32 cellular contexts compared by ENCODE assay signal in the genomic region with DNA sequence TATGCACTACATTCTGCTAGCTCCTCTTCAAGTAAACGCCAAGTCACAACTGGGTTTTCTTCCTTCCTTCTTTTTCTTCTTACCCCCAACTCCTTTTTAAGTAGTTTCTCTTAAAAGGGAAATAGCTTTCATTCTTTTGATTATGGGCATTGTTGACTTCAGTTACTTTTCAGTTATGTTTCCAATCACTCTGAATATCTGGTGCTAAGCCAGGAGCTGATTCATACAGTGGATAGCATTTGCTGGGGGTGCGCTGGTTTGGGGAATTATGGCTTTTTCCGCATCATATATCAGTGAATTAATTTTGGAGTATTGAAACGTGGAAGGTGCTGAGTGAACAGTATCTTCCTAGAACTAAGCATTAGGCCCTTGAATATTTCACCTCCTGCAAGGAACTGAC. TPM values are rescaled to one million over a fixed set of nuclear protein-coding genes. Genes with fewer than 3 reads are reported as not detected.
DNase-seq lines count a peak whose midpoint lies in the region; ATAC-seq and TF ChIP-seq lines count a peak whose summit lies in the region.
"Had no signal": no experiment of that assay in that cellular context is flagged by ENCODE, and none has a peak within 500 bp of the region (broad histone marks: within the 10 kb centered on the region; RNA-seq: fewer than 3 reads in every experiment).

No MANE protein-coding gene starts in this region.

- TF ChIP-seq CTCF in HL-60 (IDR thresholded peaks at IDR 0.05; ENCODE audit: insufficient read depth, low read length) (no peak), GM10266 (IDR thresholded peaks at IDR 0.05; ENCODE audit: control insufficient read depth, insufficient read depth, low read depth, missing control alignments) (no peak)

- H3K27me3 ChIP-seq in HL-60 (ENCODE audit: insufficient read depth, poor library complexity, severe bottlenecking): no peaks in the 10 kb centered on the region
- H3K27me3 ChIP-seq: heart right ventricle, right lobe of liver, tibial artery had no signal

- no peak overlapping the region for H3K4me3 ChIP-seq in HL-60 (replicated peaks; ENCODE audit: insufficient read depth, low read length)
- H3K4me3 ChIP-seq: heart right ventricle, prostate gland, right lobe of liver, tibial artery had no signal

- H3K9me3 Mint-ChIP-seq in activated naive CD4-positive, alpha-beta T cell treated with anti-CD3 and anti-CD28 coated beads, Interleukin-2, amount 50 U/mL, for 24 hours: no peaks in the 10 kb centered on the region
- no peaks in the 10 kb centered on the region for H3K9me3 Mint-ChIP-seq in central memory CD8-positive, alpha-beta T cell
- H3K9me3 Mint-ChIP-seq in stimulated activated effector memory CD8-positive, alpha-beta T cell treated with anti-CD3 and anti-CD28 coated beads, Interleukin-12 subunit alpha, Interleukin-12 subunit beta, amount 100 ng/mL, for 72 hours: no peaks in the 10 kb centered on the region
- H3K9me3 Mint-ChIP-seq: activated B cell treated with CpG ODN at 0.5 μM for 24 hours; activated naive CD4-positive, alpha-beta T cell treated with anti-CD3 and anti-CD28 coated beads, Interleukin-2, amount 50 U/mL, for 72 hours; naive B cell had no signal

- peaks cover 29% of the 10 kb centered on the region for H3K36me3 Mint-ChIP-seq in activated naive CD4-positive, alpha-beta T cell treated with anti-CD3 and anti-CD28 coated beads, Interleukin-2, amount 50 U/mL, for 24 hours
- H3K36me3 Mint-ChIP-seq in central memory CD8-positive, alpha-beta T cell (ENCODE audit: insufficient read depth): peaks cover 67% of the 10 kb centered on the region
- peaks cover 78% of the 10 kb centered on the region for H3K36me3 Mint-ChIP-seq in stimulated activated effector memory CD8-positive, alpha-beta T cell treated with anti-CD3 and anti-CD28 coated beads, Interleukin-12 subunit alpha, Interleukin-12 subunit beta, amount 100 ng/mL, for 72 hours

- H3K27ac ChIP-seq in HL-60 (replicated peaks): peak overlapping the region; percentile 47
- H3K27ac ChIP-seq: heart right ventricle, prostate gland, right lobe of liver, tibial artery had no signal

- no peak overlapping the region for H3K4me3 Mint-ChIP-seq in activated naive CD4-positive, alpha-beta T cell treated with anti-CD3 and anti-CD28 coated beads, Interleukin-2, amount 50 U/mL, for 24 hours
- no peak overlapping the region for H3K4me3 Mint-ChIP-seq in central memory CD8-positive, alpha-beta T cell
- no peak overlapping the region for H3K4me3 Mint-ChIP-seq in stimulated activated effector memory CD8-positive, alpha-beta T cell treated with anti-CD3 and anti-CD28 coated beads, Interleukin-12 subunit alpha, Interleukin-12 subunit beta, amount 100 ng/mL, for 72 hours
- H3K4me3 Mint-ChIP-seq: activated B cell treated with CpG ODN at 0.5 μM for 24 hours had no signal

- no peaks in the 10 kb centered on the region for H3K27me3 Mint-ChIP-seq in activated naive CD4-positive, alpha-beta T cell treated with anti-CD3 and anti-CD28 coated beads, Interleukin-2, amount 50 U/mL, for 24 hours
- H3K27me3 Mint-ChIP-seq in central memory CD8-positive, alpha-beta T cell: no peaks in the 10 kb centered on the region
- H3K27me3 Mint-ChIP-seq: activated B cell treated with CpG ODN at 0.5 μM for 24 hours, naive B cell had no signal

- ATAC-seq in central memory CD8-positive, alpha-beta T cell (replicated peaks; ENCODE audit: extremely low read depth, poor library complexity, severe bottlenecking): no peak
- no peak for ATAC-seq in stimulated activated effector memory CD8-positive, alpha-beta T cell treated with anti-CD3 and anti-CD28 coated beads, Interleukin-12 subunit alpha, Interleukin-12 subunit beta, amount 100 ng/mL, for 72 hours
- ATAC-seq in esophagus mucosa: no peak
- ATAC-seq: activated naive CD4-positive, alpha-beta T cell treated with anti-CD3 and anti-CD28 coated beads, Interleukin-2, amount 50 U/mL, for 72 hours; heart right ventricle; right lobe of liver had no signal

- no peak for DNase-seq in activated naive CD4-positive, alpha-beta T cell treated with anti-CD3 and anti-CD28 coated beads, Interleukin-2, amount 50 U/mL, for 16 hours
- DNase-seq in HL-60 (ENCODE audit: low read depth in 1 of 2, low spot score in 1 of 2): no peak
- DNase-seq in central memory CD8-positive, alpha-beta T cell (ENCODE audit: low spot score in 2 of 2): no peak
- DNase-seq in stimulated activated effector memory CD8-positive, alpha-beta T cell treated with anti-CD3 and anti-CD28 coated beads, Interleukin-12 subunit alpha, Interleukin-12 subunit beta, amount 100 ng/mL, for 72 hours (ENCODE audit: low spot score in 2 of 2): no peak
- no peak for DNase-seq in NCI-H446 (lab: John Stamatoyannopoulos, UW)
- no peak for DNase-seq in GM10266 (ENCODE audit: extremely low spot score)
- DNase-seq: activated B cell treated with CpG ODN at 0.5 μM for 24 hours; aorta; Caco-2; DMS53; effector CD4-positive, alpha-beta T cell; foreskin melanocyte; heart right ventricle; midbrain; naive B cell; NCI-H1092; NCI-H187; right lobe of liver; SHP77 treated with DMSO at 0.1 percent for 48 hours; stimulated activated CD4-positive, alpha-beta T cell treated with anti-CD3 and anti-CD28 coated beads, Interleukin-4, amount 100 ng/mL, for 24 hours; T1000; tibial artery had no signal

- peak overlapping the region; percentile 66 for H3K27ac Mint-ChIP-seq in activated naive CD4-positive, alpha-beta T cell treated with anti-CD3 and anti-CD28 coated beads, Interleukin-2, amount 50 U/mL, for 24 hours
- H3K27ac Mint-ChIP-seq in central memory CD8-positive, alpha-beta T cell (ENCODE audit: low read depth): peak overlapping the region; percentile 22
- peak overlapping the region; percentile 43 for H3K27ac Mint-ChIP-seq in stimulated activated effector memory CD8-positive, alpha-beta T cell treated with anti-CD3 and anti-CD28 coated beads, Interleukin-12 subunit alpha, Interleukin-12 subunit beta, amount 100 ng/mL, for 72 hours
- H3K27ac Mint-ChIP-seq: activated B cell treated with CpG ODN at 0.5 μM for 24 hours had no signal

- no peaks in the 10 kb centered on the region for H3K4me1 Mint-ChIP-seq in activated naive CD4-positive, alpha-beta T cell treated with anti-CD3 and anti-CD28 coated beads, Interleukin-2, amount 50 U/mL, for 24 hours
- peaks cover 28% of the 10 kb centered on the region for H3K4me1 Mint-ChIP-seq in central memory CD8-positive, alpha-beta T cell
- peaks cover 8% of the 10 kb centered on the region for H3K4me1 Mint-ChIP-seq in stimulated activated effector memory CD8-positive, alpha-beta T cell treated with anti-CD3 and anti-CD28 coated beads, Interleukin-12 subunit alpha, Interleukin-12 subunit beta, amount 100 ng/mL, for 72 hours
- H3K4me1 Mint-ChIP-seq: activated B cell treated with CpG ODN at 0.5 μM for 24 hours, naive B cell had no signal

RNA-seq across cellular contexts. Expression of a gene that starts 38.5 kb away (rescaled TPM):
- not detected for total RNA-seq in esophagus mucosa
- total RNA-seq: A673; activated B cell treated with CpG ODN at 0.5 μM for 24 hours; activated naive CD4-positive, alpha-beta T cell treated with anti-CD3 and anti-CD28 coated beads, Interleukin-2, amount 50 U/mL, for 72 hours; Caco-2; epithelial cell of proximal tubule; HT-29; kidney epithelial cell; lower leg skin; NCI-H460 had no signal
